ENCODE assay signal across 9 cellular contexts in the genomic region with DNA sequence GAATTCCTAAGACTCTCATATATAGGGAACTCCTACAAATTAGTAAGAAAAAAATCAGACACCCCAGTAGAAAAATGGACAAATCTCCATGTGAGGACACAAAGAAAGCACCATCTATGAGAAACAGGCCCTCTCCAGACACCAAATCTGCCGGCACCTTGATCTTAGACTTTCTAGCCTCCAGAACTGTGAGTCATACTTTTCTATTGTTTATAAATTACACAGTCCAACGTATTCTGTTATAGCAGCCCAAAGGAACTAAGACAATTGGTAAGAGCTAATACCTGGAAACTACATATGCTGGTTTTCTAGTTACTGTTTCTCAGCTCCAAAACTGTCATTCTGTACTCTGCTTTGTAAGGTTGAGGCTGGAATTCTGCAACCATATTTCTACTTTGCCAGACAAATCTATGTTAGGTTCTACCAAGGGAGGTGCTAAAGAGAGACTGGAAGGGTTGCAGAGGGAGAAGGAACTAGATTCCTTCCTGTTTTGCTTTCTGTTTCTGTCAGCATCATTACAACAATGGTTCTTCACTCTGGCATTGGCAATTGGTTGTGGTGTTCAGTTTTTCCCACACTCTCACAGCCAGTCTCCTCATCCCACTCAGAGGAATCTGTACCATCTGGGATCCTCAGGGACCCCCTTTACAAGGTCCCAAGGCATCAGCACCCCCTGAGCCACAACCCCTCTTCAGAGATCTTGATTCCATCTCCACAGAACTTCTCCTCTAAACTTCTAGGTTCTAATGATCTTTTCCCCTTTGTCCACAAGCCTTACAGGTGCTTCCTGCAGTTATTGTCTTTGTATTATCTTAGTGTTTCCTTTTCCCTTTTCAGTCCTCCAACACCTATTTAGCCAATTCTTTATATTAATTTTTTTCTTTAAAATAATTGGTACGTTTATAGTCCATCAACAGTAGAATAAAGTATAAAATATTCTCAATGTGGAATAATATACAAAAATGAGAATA. TPM values are rescaled to one million over a fixed set of nuclear protein-coding genes. Genes with fewer than 3 reads are reported as not detected.
A peak's percentile ranks its signal among the peaks of the same experiment; 100 is the strongest.
DNase-seq lines count a peak whose midpoint lies in the region; ATAC-seq and TF ChIP-seq lines count a peak whose summit lies in the region.
"Had no signal": no experiment of that assay in that cellular context is flagged by ENCODE, and none has a peak within 500 bp of the region (broad histone marks: within the 10 kb centered on the region; RNA-seq: fewer than 3 reads in every experiment).

No MANE protein-coding gene starts in this region.

- H3K9ac ChIP-seq in SK-N-SH = no peak overlapping the region

- no peaks in the 10 kb centered on the region for H3K9me2 ChIP-seq in SK-N-SH

- peak overlapping the region; percentile 74; the same call in 1 of the 2 replicates for H2AFZ ChIP-seq in SK-N-SH (ENCODE audit: low read depth)

- no peaks in the 10 kb centered on the region for H3K79me2 ChIP-seq in SK-N-SH (ENCODE audit: insufficient read depth)

- H3K9me3 ChIP-seq in SK-N-SH (no peaks in the 10 kb centered on the region), ovary (no peaks in the 10 kb centered on the region), BE2C (no peaks in the 10 kb centered on the region)
- H3K9me3 ChIP-seq: thoracic aorta had no signal

- H3K4me2 ChIP-seq in SK-N-SH = no peak overlapping the region; the same call in 1 of the 2 replicates

- H3K27ac ChIP-seq in SK-N-SH (ENCODE audit: low read depth in 2 of 2, low read length in 1 of 2) = no peak overlapping the region
- no peak overlapping the region for H3K27ac ChIP-seq in ovary
- H3K27ac ChIP-seq: thoracic aorta had no signal

- TF ChIP-seq EP300 in SK-N-SH (IDR thresholded peaks at IDR 0.05; ENCODE audit: borderline replicate concordance in 1 of 2, low read depth in 1 of 2, low read length in 1 of 2) = no peak
- no peak for TF ChIP-seq EP300 in ovary (IDR thresholded peaks at IDR 0.05)

- no peaks in the 10 kb centered on the region for H4K20me1 ChIP-seq in SK-N-SH (ENCODE audit: insufficient read depth)

- TF ChIP-seq CTCF in SK-N-SH (IDR thresholded peaks at IDR 0.05) (no peak), ovary (IDR thresholded peaks at IDR 0.05) (no peak), BE2C (IDR thresholded peaks at IDR 0.05; ENCODE audit: low read depth, low read length) (no peak)

- ATAC-seq in GM18502 (IDR thresholded peaks at IDR 0.05; ENCODE audit: poor library complexity, unreplicated experiment) = peak; percentile 63
- peak; percentile 83 for ATAC-seq in HG02852 (IDR thresholded peaks at IDR 0.05; ENCODE audit: unreplicated experiment)
- no peak for ATAC-seq in GM18858 (IDR thresholded peaks at IDR 0.05; ENCODE audit: unreplicated experiment)

- H3K36me3 ChIP-seq in SK-N-SH (replicated peaks in 1 of 2; ENCODE audit: control insufficient read depth in 1 of 2, insufficient read depth in 2 of 2, low read length in 1 of 2) = no peaks in the 10 kb centered on the region
- no peaks in the 10 kb centered on the region for H3K36me3 ChIP-seq in ovary
- H3K36me3 ChIP-seq in BE2C = no peaks in the 10 kb centered on the region
- H3K36me3 ChIP-seq: thoracic aorta had no signal

- H3K4me3 ChIP-seq in SK-N-SH (ENCODE audit: low read depth in 2 of 2, low read length in 1 of 2) = no peak overlapping the region
- no peak overlapping the region for H3K4me3 ChIP-seq in ovary
- no peak overlapping the region for H3K4me3 ChIP-seq in BE2C (ENCODE audit: low read depth, low read length)
- H3K4me3 ChIP-seq: thoracic aorta had no signal

- WGBS in SK-N-SH (ENCODE audit: low lambda C conversion rate) = 45% methylated on average over 3 of the region's 3 CpGs
- 35 to 51% (median 49%) methylated on average over 3 of the region's 3 CpGs for WGBS in ovary, 3 donors

- intact Hi-C loops in ovary (cut with DNase I) = loop anchor here in 3 of 4 donors (10.0 kb wide), 3 partner anchors 125 to 495 kb away; a partner anchor contains a TSS

- DNase-seq in SK-N-SH (no peak), kidney tubule cell (ENCODE audit: low spot score) (peak; percentile 40), NCI-H146 treated with DMSO at 0.1 percent for 48 hours (lab: John Stamatoyannopoulos, UW; ENCODE audit: unreplicated experiment) (no peak), ovary (no peak), BE2C (no peak)

- TF ChIP-seq POLR2A in ovary (IDR thresholded peaks at IDR 0.05) = no peak

- CTCF ChIA-PET in SK-N-SH (lab: Yijun Ruan, JAX) = interaction anchor here (0.6 to 2.4 kb wide), 4 partner anchors 10 to 137 kb away, joined by 3 to 19 read pairs (median 4); no protein-coding TSS in a partner anchor

- POLR2A ChIA-PET in SK-N-SH (lab: Yijun Ruan, JAX) = no interaction called here

- TF ChIP-seq RAD21 in SK-N-SH (IDR thresholded peaks at IDR 0.05; ENCODE audit: low read length) = no peak

- no peaks in the 10 kb centered on the region for H3K4me1 ChIP-seq in SK-N-SH (ENCODE audit: control insufficient read depth in 1 of 2, insufficient read depth in 2 of 2, low read depth in 1 of 2, low read length in 1 of 2)
- H3K4me1 ChIP-seq in ovary (ENCODE audit: insufficient read depth) = no peaks in the 10 kb centered on the region
- no peaks in the 10 kb centered on the region for H3K4me1 ChIP-seq in BE2C

- no peaks in the 10 kb centered on the region for H3K27me3 ChIP-seq in SK-N-SH (ENCODE audit: insufficient read depth)
- no peaks in the 10 kb centered on the region for H3K27me3 ChIP-seq in ovary
- H3K27me3 ChIP-seq in BE2C = peaks cover 3% of the 10 kb centered on the region; the same call in 1 of the 2 replicates

- no peaks in the 10 kb centered on the region for H3F3A ChIP-seq in SK-N-SH (replicated peaks; ENCODE audit: insufficient read depth)

TF ChIP-seq in SK-N-SH, 30 proteins besides CTCF, POLR2A, EP300 and RAD21 (continues in another document):
- TF ChIP-seq, protein P1, sequence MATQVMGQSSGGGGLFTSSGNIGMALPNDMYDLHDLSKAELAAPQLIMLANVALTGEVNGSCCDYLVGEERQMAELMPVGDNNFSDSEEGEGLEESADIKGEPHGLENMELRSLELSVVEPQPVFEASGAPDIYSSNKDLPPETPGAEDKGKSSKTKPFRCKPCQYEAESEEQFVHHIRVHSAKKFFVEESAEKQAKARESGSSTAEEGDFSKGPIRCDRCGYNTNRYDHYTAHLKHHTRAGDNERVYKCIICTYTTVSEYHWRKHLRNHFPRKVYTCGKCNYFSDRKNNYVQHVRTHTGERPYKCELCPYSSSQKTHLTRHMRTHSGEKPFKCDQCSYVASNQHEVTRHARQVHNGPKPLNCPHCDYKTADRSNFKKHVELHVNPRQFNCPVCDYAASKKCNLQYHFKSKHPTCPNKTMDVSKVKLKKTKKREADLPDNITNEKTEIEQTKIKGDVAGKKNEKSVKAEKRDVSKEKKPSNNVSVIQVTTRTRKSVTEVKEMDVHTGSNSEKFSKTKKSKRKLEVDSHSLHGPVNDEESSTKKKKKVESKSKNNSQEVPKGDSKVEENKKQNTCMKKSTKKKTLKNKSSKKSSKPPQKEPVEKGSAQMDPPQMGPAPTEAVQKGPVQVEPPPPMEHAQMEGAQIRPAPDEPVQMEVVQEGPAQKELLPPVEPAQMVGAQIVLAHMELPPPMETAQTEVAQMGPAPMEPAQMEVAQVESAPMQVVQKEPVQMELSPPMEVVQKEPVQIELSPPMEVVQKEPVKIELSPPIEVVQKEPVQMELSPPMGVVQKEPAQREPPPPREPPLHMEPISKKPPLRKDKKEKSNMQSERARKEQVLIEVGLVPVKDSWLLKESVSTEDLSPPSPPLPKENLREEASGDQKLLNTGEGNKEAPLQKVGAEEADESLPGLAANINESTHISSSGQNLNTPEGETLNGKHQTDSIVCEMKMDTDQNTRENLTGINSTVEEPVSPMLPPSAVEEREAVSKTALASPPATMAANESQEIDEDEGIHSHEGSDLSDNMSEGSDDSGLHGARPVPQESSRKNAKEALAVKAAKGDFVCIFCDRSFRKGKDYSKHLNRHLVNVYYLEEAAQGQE (IDR thresholded peaks at IDR 0.05; ENCODE audit: low read depth, low read length) = no peak
- no peak for TF ChIP-seq RFX5 (IDR thresholded peaks at IDR 0.05; ENCODE audit: low read length)
- TF ChIP-seq RCOR1 (IDR thresholded peaks at IDR 0.05; ENCODE audit: low read length) = no peak
- no peak for TF ChIP-seq SIN3A (IDR thresholded peaks at IDR 0.05; ENCODE audit: borderline replicate concordance, low read depth, low read length)
- TF ChIP-seq TEAD4 (IDR thresholded peaks at IDR 0.05; ENCODE audit: borderline replicate concordance, insufficient read depth) = no peak
- TF ChIP-seq, protein P2, sequence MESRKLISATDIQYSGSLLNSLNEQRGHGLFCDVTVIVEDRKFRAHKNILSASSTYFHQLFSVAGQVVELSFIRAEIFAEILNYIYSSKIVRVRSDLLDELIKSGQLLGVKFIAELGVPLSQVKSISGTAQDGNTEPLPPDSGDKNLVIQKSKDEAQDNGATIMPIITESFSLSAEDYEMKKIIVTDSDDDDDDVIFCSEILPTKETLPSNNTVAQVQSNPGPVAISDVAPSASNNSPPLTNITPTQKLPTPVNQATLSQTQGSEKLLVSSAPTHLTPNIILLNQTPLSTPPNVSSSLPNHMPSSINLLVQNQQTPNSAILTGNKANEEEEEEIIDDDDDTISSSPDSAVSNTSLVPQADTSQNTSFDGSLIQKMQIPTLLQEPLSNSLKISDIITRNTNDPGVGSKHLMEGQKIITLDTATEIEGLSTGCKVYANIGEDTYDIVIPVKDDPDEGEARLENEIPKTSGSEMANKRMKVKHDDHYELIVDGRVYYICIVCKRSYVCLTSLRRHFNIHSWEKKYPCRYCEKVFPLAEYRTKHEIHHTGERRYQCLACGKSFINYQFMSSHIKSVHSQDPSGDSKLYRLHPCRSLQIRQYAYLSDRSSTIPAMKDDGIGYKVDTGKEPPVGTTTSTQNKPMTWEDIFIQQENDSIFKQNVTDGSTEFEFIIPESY (IDR thresholded peaks at IDR 0.05; ENCODE audit: borderline replicate concordance, low read depth) = no peak
- no peak for TF ChIP-seq NFIC (IDR thresholded peaks at IDR 0.05; ENCODE audit: borderline replicate concordance)
- no peak for TF ChIP-seq TCF12 (IDR thresholded peaks at IDR 0.05)
- TF ChIP-seq FOXJ3 (CRISPR knock-in tag; IDR thresholded peaks at IDR 0.05) = no peak
- no peak for TF ChIP-seq MXI1 (IDR thresholded peaks at IDR 0.05; ENCODE audit: low read depth, low read length)
- TF ChIP-seq MEF2A (IDR thresholded peaks at IDR 0.05; ENCODE audit: borderline replicate concordance, low read depth) = no peak

RNA-seq across cellular contexts. Expression of a gene that starts 35.5 kb away (rescaled TPM):
- polyA plus RNA-seq in SK-N-SH (2012; rRNA removed) (0.28 and 0.44 TPM in 2 replicates), ovary (1 to 10 TPM; 2.4 to 4.9 TPM)
- polyA plus RNA-seq in SK-N-SH (2012; cell fraction: cytosol; rRNA removed) = 0.63 and 0.85 TPM in 2 replicates
- 0.32 and 0.35 TPM in 2 replicates for polyA plus RNA-seq in SK-N-SH (2012; cell fraction: nucleus; rRNA removed)
- 1 to 10 TPM; 1.0 to 2.5 (median 2.0) TPM for total RNA-seq in ovary
- 0.08 TPM for polyA plus RNA-seq in BE2C (2012; ENCODE audit: insufficient read depth, insufficient read length, low read depth)
